8 cellular contexts compared by ENCODE assay signal in the genomic region with DNA sequence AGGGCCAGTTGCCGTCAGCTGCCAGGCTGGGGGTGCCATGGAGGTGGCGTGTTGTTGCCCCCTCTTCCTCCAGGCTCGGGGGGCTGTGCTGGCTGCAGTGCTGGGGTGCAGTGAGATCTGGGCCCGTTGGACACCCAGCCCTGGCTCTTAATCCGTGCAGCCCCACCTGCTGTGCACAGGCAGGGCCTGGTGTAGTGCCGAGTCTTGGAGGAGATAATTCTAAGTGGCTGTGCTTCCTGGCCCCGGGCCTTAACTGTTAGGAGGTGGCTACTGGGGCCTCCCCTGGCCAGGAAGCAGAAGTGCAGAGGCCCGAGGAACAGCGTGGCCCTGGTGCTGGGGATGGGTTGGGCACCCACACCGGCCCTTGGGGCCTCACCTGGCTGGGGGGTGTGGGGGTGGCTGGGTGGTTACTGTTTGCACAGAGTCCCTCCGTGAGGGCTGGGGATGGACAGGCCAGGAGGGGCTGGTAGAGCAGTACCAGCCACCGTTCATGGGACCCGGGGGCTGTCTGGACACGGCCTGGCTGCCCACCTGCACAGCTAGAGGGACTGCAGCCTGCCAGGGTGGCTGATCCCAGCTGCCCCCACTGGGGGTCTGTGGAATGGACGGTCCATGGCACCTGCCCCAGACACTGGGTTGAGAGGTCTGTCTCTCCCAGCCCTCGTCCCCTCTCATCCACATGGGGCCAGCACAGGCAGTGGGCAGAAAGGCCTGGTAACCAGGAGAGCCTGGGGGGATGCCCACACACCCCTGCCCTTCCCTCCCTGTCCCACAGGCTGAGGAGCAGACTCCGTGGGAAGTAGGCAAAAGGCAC.
A peak's percentile ranks its signal among the peaks of the same experiment; 100 is the strongest.
DNase-seq lines count a peak whose midpoint lies in the region; ATAC-seq and TF ChIP-seq lines count a peak whose summit lies in the region.

No MANE protein-coding gene starts in this region.

- peak overlapping the region; percentile 90 for H3K27ac ChIP-seq in C4-2B
- H3K27ac ChIP-seq in HL-60 (replicated peaks) = 0 out of 2 replicates have a peak overlapping the region, but pooled peaks have one; percentile 16
- peak overlapping the region; percentile 27; the same call in 1 of the 2 replicates for H3K27ac ChIP-seq in VCaP

- ATAC-seq in HG03025 (IDR thresholded peaks at IDR 0.05; ENCODE audit: low FRiP score, unreplicated experiment) = no peak
- no peak for ATAC-seq in GM19023 (IDR thresholded peaks at IDR 0.05; ENCODE audit: unreplicated experiment)

- DNase-seq in HL-60 (ENCODE audit: low read depth in 1 of 2, low spot score in 1 of 2) (peak in 1 of 2 experiments; percentile 65), islet precursor cell (peak; percentile 74), NCI-H187 treated with DMSO at 0.1 percent for 48 hours (lab: John Stamatoyannopoulos, UW) (no peak), NCI-H2196 treated with DMSO at 0.1 percent for 48 hours (lab: John Stamatoyannopoulos, UW; ENCODE audit: unreplicated experiment) (no peak)

- no peak overlapping the region for H3K4me3 ChIP-seq in HL-60 (replicated peaks; ENCODE audit: insufficient read depth, low read length)

- TF ChIP-seq CTCF in C4-2B (conservative IDR thresholded peaks at IDR 0.05) (no peak; the same call in 1 of the 2 replicates), HL-60 (IDR thresholded peaks at IDR 0.05; ENCODE audit: insufficient read depth, low read length) (no peak), VCaP (conservative IDR thresholded peaks at IDR 0.05) (no peak)

- H3K27me3 ChIP-seq in HL-60 (ENCODE audit: insufficient read depth, poor library complexity, severe bottlenecking) = no peaks in the 10 kb centered on the region

Comparison
In these comparisons a context has a peak if more than half of its experiments do, and no peak if none do; other contexts are left out.
1. H3K27ac ChIP-seq: peak in every context shown above with its lines; median percentile 90 in C4-2B; 27 in VCaP; 16 in HL-60.